In the genomic region with DNA sequence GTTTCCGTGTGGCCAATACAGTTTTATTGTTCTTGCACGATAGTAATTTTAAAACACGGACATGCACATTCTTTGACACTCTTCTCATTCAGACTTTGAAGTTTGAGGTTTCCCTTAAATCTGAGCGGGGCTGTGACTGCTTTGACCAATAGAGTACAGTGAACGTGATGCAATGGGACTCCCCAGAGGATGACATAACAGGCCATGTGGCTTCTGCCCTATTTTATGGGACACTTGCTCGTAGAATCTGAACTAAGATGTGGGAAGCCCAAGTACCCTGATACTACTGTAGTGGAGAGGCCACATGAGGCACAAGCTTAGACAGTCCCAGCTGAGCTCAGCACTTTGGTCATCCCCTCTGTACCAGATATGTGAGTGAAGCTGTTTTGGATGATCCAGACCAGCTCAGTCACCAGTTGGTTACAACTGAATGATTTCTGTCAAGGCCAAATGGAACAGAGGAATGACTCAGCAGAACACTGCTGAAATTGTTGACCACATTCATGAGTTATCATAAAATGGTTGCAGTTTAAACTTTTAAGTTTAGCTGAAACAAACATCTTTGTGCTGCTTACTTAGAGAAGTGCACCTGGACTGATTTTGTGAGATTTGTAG, we compare ENCODE assay signal across 1 cellular context.
TF ChIP-seq lines count a peak whose summit lies in the region.

No MANE protein-coding gene starts in this region.

TF ChIP-seq in K562, 482 proteins besides CTCF, POLR2A, EP300 and RAD21 (continued from another document and continues in another):
- TF ChIP-seq, protein P1, sequence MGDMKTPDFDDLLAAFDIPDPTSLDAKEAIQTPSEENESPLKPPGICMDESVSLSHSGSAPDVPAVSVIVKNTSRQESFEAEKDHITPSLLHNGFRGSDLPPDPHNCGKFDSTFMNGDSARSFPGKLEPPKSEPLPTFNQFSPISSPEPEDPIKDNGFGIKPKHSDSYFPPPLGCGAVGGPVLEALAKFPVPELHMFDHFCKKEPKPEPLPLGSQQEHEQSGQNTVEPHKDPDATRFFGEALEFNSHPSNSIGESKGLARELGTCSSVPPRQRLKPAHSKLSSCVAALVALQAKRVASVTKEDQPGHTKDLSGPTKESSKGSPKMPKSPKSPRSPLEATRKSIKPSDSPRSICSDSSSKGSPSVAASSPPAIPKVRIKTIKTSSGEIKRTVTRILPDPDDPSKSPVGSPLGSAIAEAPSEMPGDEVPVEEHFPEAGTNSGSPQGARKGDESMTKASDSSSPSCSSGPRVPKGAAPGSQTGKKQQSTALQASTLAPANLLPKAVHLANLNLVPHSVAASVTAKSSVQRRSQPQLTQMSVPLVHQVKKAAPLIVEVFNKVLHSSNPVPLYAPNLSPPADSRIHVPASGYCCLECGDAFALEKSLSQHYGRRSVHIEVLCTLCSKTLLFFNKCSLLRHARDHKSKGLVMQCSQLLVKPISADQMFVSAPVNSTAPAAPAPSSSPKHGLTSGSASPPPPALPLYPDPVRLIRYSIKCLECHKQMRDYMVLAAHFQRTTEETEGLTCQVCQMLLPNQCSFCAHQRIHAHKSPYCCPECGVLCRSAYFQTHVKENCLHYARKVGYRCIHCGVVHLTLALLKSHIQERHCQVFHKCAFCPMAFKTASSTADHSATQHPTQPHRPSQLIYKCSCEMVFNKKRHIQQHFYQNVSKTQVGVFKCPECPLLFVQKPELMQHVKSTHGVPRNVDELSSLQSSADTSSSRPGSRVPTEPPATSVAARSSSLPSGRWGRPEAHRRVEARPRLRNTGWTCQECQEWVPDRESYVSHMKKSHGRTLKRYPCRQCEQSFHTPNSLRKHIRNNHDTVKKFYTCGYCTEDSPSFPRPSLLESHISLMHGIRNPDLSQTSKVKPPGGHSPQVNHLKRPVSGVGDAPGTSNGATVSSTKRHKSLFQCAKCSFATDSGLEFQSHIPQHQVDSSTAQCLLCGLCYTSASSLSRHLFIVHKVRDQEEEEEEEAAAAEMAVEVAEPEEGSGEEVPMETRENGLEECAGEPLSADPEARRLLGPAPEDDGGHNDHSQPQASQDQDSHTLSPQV (IDR thresholded peaks at IDR 0.05) = peak; percentile 44; the same call in 1 of the 2 replicates
- TF ChIP-seq ARID2 (IDR thresholded peaks at IDR 0.05) (no peak), HNRNPUL1 (IDR thresholded peaks at IDR 0.05; ENCODE audit: low read length) (no peak), ZNF408 (CRISPR knock-in tag; IDR thresholded peaks at IDR 0.05; ENCODE audit: low read depth) (no peak), ETS2 (tag; IDR thresholded peaks at IDR 0.05; ENCODE audit: borderline replicate concordance, poor library complexity, severe bottlenecking) (no peak), FUS (optimal IDR thresholded peaks at IDR 0.05; ENCODE audit: low read depth, low read length) (no peak), KLF13 (tag; IDR thresholded peaks at IDR 0.05; ENCODE audit: borderline replicate concordance, low read depth) (no peak), CREBBP (IDR thresholded peaks at IDR 0.05; ENCODE audit: low read depth, low read length) (no peak), NR4A1 (CRISPR knock-in tag; IDR thresholded peaks at IDR 0.05) (no peak), NR4A1 (tag; IDR thresholded peaks at IDR 0.05) (no peak), SMAD4 (CRISPR knock-in tag; conservative IDR thresholded peaks at IDR 0.05) (peak; percentile 32; the same call in 1 of the 2 replicates), SIX5 (IDR thresholded peaks at IDR 0.05; ENCODE audit: borderline replicate concordance in 1 of 2, insufficient read depth in 1 of 2, low read depth in 1 of 2, low read length in 2 of 2) (no peak), EGR1 (conservative IDR thresholded peaks at IDR 0.05) (no peak), STAT5B (CRISPR knock-in tag; IDR thresholded peaks at IDR 0.05) (no peak), ILF3 (IDR thresholded peaks at IDR 0.05; ENCODE audit: borderline replicate concordance) (no peak), RAD51 (IDR thresholded peaks at IDR 0.05; ENCODE audit: borderline replicate concordance, low read depth) (no peak), SRSF3 (IDR thresholded peaks at IDR 0.05; ENCODE audit: insufficient read depth, low read length) (no peak), NFE2 (IDR thresholded peaks at IDR 0.05; ENCODE audit: low read depth) (peak; percentile 85), RBBP5 (IDR thresholded peaks at IDR 0.05; ENCODE audit: borderline replicate concordance, insufficient read depth, low read length, poor library complexity, severe bottlenecking) (no peak), HNRNPK (IDR thresholded peaks at IDR 0.05; ENCODE audit: low read depth, low read length, poor library complexity, severe bottlenecking) (no peak), DMBX1 (CRISPR knock-in tag; IDR thresholded peaks at IDR 0.05; ENCODE audit: borderline replicate concordance) (peak; percentile 43; the same call in 1 of the 2 replicates)
- TF ChIP-seq, protein P2, sequence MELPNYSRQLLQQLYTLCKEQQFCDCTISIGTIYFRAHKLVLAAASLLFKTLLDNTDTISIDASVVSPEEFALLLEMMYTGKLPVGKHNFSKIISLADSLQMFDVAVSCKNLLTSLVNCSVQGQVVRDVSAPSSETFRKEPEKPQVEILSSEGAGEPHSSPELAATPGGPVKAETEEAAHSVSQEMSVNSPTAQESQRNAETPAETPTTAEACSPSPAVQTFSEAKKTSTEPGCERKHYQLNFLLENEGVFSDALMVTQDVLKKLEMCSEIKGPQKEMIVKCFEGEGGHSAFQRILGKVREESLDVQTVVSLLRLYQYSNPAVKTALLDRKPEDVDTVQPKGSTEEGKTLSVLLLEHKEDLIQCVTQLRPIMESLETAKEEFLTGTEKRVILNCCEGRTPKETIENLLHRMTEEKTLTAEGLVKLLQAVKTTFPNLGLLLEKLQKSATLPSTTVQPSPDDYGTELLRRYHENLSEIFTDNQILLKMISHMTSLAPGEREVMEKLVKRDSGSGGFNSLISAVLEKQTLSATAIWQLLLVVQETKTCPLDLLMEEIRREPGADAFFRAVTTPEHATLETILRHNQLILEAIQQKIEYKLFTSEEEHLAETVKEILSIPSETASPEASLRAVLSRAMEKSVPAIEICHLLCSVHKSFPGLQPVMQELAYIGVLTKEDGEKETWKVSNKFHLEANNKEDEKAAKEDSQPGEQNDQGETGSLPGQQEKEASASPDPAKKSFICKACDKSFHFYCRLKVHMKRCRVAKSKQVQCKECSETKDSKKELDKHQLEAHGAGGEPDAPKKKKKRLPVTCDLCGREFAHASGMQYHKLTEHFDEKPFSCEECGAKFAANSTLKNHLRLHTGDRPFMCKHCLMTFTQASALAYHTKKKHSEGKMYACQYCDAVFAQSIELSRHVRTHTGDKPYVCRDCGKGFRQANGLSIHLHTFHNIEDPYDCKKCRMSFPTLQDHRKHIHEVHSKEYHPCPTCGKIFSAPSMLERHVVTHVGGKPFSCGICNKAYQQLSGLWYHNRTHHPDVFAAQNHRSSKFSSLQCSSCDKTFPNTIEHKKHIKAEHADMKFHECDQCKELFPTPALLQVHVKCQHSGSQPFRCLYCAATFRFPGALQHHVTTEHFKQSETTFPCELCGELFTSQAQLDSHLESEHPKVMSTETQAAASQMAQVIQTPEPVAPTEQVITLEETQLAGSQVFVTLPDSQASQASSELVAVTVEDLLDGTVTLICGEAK (IDR thresholded peaks at IDR 0.05) = no peak
- TF ChIP-seq, protein P2 (CRISPR knock-in tag; IDR thresholded peaks at IDR 0.05) = no peak
- TF ChIP-seq, protein P3, sequence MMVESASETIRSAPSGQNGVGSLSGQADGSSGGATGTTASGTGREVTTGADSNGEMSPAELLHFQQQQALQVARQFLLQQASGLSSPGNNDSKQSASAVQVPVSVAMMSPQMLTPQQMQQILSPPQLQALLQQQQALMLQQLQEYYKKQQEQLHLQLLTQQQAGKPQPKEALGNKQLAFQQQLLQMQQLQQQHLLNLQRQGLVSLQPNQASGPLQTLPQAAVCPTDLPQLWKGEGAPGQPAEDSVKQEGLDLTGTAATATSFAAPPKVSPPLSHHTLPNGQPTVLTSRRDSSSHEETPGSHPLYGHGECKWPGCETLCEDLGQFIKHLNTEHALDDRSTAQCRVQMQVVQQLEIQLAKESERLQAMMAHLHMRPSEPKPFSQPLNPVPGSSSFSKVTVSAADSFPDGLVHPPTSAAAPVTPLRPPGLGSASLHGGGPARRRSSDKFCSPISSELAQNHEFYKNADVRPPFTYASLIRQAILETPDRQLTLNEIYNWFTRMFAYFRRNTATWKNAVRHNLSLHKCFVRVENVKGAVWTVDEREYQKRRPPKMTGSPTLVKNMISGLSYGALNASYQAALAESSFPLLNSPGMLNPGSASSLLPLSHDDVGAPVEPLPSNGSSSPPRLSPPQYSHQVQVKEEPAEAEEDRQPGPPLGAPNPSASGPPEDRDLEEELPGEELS (CRISPR knock-in tag; IDR thresholded peaks at IDR 0.05; ENCODE audit: borderline replicate concordance) = no peak
- TF ChIP-seq, protein P4, sequence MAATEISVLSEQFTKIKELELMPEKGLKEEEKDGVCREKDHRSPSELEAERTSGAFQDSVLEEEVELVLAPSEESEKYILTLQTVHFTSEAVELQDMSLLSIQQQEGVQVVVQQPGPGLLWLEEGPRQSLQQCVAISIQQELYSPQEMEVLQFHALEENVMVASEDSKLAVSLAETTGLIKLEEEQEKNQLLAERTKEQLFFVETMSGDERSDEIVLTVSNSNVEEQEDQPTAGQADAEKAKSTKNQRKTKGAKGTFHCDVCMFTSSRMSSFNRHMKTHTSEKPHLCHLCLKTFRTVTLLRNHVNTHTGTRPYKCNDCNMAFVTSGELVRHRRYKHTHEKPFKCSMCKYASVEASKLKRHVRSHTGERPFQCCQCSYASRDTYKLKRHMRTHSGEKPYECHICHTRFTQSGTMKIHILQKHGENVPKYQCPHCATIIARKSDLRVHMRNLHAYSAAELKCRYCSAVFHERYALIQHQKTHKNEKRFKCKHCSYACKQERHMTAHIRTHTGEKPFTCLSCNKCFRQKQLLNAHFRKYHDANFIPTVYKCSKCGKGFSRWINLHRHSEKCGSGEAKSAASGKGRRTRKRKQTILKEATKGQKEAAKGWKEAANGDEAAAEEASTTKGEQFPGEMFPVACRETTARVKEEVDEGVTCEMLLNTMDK (IDR thresholded peaks at IDR 0.05; ENCODE audit: borderline replicate concordance, insufficient read depth, low read depth, low read length, poor library complexity, severe bottlenecking) = no peak
- TF ChIP-seq, protein P5, sequence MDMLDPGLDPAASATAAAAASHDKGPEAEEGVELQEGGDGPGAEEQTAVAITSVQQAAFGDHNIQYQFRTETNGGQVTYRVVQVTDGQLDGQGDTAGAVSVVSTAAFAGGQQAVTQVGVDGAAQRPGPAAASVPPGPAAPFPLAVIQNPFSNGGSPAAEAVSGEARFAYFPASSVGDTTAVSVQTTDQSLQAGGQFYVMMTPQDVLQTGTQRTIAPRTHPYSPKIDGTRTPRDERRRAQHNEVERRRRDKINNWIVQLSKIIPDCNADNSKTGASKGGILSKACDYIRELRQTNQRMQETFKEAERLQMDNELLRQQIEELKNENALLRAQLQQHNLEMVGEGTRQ (CRISPR knock-in tag; IDR thresholded peaks at IDR 0.05) = no peak
- TF ChIP-seq, protein P6, sequence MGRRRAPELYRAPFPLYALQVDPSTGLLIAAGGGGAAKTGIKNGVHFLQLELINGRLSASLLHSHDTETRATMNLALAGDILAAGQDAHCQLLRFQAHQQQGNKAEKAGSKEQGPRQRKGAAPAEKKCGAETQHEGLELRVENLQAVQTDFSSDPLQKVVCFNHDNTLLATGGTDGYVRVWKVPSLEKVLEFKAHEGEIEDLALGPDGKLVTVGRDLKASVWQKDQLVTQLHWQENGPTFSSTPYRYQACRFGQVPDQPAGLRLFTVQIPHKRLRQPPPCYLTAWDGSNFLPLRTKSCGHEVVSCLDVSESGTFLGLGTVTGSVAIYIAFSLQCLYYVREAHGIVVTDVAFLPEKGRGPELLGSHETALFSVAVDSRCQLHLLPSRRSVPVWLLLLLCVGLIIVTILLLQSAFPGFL (CRISPR knock-in tag; IDR thresholded peaks at IDR 0.05) = no peak
- TF ChIP-seq, protein P7, sequence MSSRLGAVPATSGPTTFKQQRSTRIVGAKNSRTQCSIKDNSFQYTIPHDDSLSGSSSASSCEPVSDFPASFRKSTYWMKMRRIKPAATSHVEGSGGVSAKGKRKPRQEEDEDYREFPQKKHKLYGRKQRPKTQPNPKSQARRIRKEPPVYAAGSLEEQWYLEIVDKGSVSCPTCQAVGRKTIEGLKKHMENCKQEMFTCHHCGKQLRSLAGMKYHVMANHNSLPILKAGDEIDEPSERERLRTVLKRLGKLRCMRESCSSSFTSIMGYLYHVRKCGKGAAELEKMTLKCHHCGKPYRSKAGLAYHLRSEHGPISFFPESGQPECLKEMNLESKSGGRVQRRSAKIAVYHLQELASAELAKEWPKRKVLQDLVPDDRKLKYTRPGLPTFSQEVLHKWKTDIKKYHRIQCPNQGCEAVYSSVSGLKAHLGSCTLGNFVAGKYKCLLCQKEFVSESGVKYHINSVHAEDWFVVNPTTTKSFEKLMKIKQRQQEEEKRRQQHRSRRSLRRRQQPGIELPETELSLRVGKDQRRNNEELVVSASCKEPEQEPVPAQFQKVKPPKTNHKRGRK (tag; IDR thresholded peaks at IDR 0.05) = no peak
